In genomic region chr4:106323119-106323518, GRCh38 we compare ENCODE assay signal across 1 cellular context.
TF ChIP-seq lines count a peak whose summit lies in the region.

No MANE protein-coding gene starts in this region.

TF ChIP-seq in A549, 52 proteins besides CTCF, POLR2A, EP300 and RAD21 (continued from another document):
- no peak for TF ChIP-seq TP53 (CRISPR knock-in tag; IDR thresholded peaks at IDR 0.05)
- no peak for TF ChIP-seq PBX3 (IDR thresholded peaks at IDR 0.05)
- no peak for TF ChIP-seq EHMT2 (IDR thresholded peaks at IDR 0.05; ENCODE audit: low read depth)
- no peak for TF ChIP-seq USF2 (IDR thresholded peaks at IDR 0.05)
- no peak for TF ChIP-seq HES2 (IDR thresholded peaks at IDR 0.05)
- no peak for TF ChIP-seq FOSL2 (IDR thresholded peaks at IDR 0.05)
- TF ChIP-seq FOSL2 (CRISPR knock-in tag; IDR thresholded peaks at IDR 0.05): no peak
- no peak for TF ChIP-seq JUNB (IDR thresholded peaks at IDR 0.05)
- TF ChIP-seq ZC3H11A (IDR thresholded peaks at IDR 0.05): no peak
